Comparison of ENCODE assay signal across 24 cellular contexts in genomic region chr12:70695361-70696023, GRCh38. TPM values are rescaled to one million over a fixed set of nuclear protein-coding genes. Genes with fewer than 3 reads are reported as not detected.
"Had no signal": no experiment of that assay in that cellular context is flagged by ENCODE, and none has a peak within 500 bp of the region (broad histone marks: within the 10 kb centered on the region; RNA-seq: fewer than 3 reads in every experiment).

No MANE protein-coding gene starts in this region.

- H3K4me3 ChIP-seq: cardiac muscle cell, heart right ventricle, lung, psoas muscle, skin epidermis, suprapubic skin, transverse colon, uterus had no signal

- DNase-seq: activated CD4-positive, alpha-beta memory T cell treated with anti-CD3 and anti-CD28 coated beads, Interleukin-2, amount 10 ng/mL, durations not matched to agents 7 days and 5 days; activated CD4-positive, alpha-beta T cell treated with anti-CD3 and anti-CD28 coated beads for 48 hours; activated CD4-positive, CD25-positive, alpha-beta regulatory T cell; activated naive CD4-positive, alpha-beta T cell; activated naive CD8-positive, alpha-beta T cell treated with anti-CD3 and anti-CD28 coated beads for 36 hours; activated T-cell treated with anti-CD3 and anti-CD28 coated beads, Interleukin-2, amount 50 U/mL, for 1 hour; amygdala; erythroblast; foreskin melanocyte; heart right ventricle; immature natural killer cell; naive B cell; psoas muscle; right cardiac atrium; stimulated activated CD4-positive, alpha-beta T cell treated with anti-CD3 and anti-CD28 coated beads, Interleukin-15, amount 100 ng/mL, for 24 hours; stimulated activated CD4-positive, alpha-beta T cell treated with anti-CD3 and anti-CD28 coated beads, Interleukin-2, amount 100 ng/mL, for 48 hours; stimulated activated naive CD8-positive, alpha-beta T cell treated with anti-CD3 and anti-CD28 coated beads, Interleukin-15, amount 100 ng/mL, for 72 hours; transverse colon; uterus had no signal

- H3K9me3 ChIP-seq: heart right ventricle, psoas muscle, suprapubic skin, transverse colon, uterus had no signal

- H3K4me1 ChIP-seq: psoas muscle, suprapubic skin, uterus had no signal

- ATAC-seq: activated T-helper 17 cell treated with anti-CD3 and anti-CD28 coated beads, Interleukin-2, amount 50 U/mL, for 72 hours; psoas muscle; stimulated activated naive CD8-positive, alpha-beta T cell treated with anti-CD3 and anti-CD28 coated beads, Interleukin-15, amount 100 ng/mL, for 72 hours had no signal

- H3K27me3 ChIP-seq: cardiac muscle cell, heart right ventricle, suprapubic skin, transverse colon, uterus had no signal

- H3K36me3 ChIP-seq: cardiac muscle cell, heart right ventricle, suprapubic skin, transverse colon, uterus had no signal

- H3K27ac ChIP-seq: cardiac muscle cell, heart right ventricle, psoas muscle, skin epidermis, suprapubic skin, transverse colon, uterus had no signal

RNA-seq across cellular contexts. Expression of gene PTPRB, which starts 58.3 kb away (rescaled TPM):
- total RNA-seq: activated CD4-positive, alpha-beta memory T cell treated with anti-CD3 and anti-CD28 coated beads, Interleukin-2, amount 10 ng/mL, durations not matched to agents 7 days and 5 days; activated naive CD8-positive, alpha-beta T cell treated with anti-CD3 and anti-CD28 coated beads for 36 hours had no signal
